ENCODE assay signal across 25 cellular contexts in the genomic region with DNA sequence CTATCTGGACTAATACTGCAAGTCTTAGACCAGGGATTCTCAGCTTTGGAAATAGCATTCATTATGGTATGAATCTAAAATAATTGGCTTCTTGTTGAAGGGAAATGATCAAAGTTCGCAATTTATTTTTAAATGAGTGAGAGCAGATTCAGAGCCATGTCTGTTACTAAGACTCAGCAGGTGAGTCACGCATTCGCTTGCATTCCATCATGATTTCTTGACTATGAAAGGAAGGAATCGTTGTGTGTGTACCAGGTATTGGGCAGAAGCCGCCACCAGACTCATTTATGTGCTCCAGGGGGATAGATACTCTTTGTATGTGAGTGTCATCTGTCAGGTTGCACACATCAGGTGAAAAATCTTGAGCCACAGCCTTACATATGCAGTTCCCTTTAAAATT. TPM values are rescaled to one million over a fixed set of nuclear protein-coding genes. Genes with fewer than 3 reads are reported as not detected.
DNase-seq lines count a peak whose midpoint lies in the region; ATAC-seq, FAIRE-seq and TF ChIP-seq lines count a peak whose summit lies in the region.
"Had no signal": no experiment of that assay in that cellular context is flagged by ENCODE, and none has a peak within 500 bp of the region (broad histone marks: within the 10 kb centered on the region; RNA-seq: fewer than 3 reads in every experiment).

No MANE protein-coding gene starts in this region.

- no peaks in the 10 kb centered on the region for H3K4me1 ChIP-seq in breast epithelium

- no peaks in the 10 kb centered on the region for H3K27me3 ChIP-seq in breast epithelium

- no peak overlapping the region for H3K4me3 ChIP-seq in breast epithelium
- H3K4me3 ChIP-seq in epithelial cell of esophagus (ENCODE audit: low read length): no peak overlapping the region
- H3K4me3 ChIP-seq: GM12878, SK-N-MC had no signal

- no peak for ATAC-seq in HG02973 (IDR thresholded peaks at IDR 0.05; ENCODE audit: unreplicated experiment)
- ATAC-seq: GM12878 had no signal

- BruUV-seq in MCF 10A (replicated peaks; lab: Mats Ljungman, UMichigan): no TSS peak
- no TSS peak for BruUV-seq in Calu3 (replicated peaks; lab: Mats Ljungman, UMichigan)

- no peaks in the 10 kb centered on the region for H3K36me3 ChIP-seq in breast epithelium

- DNase-seq in MCF 10A (ENCODE audit: unreplicated experiment) (peak; percentile 50), breast epithelium (ENCODE audit: low spot score in 2 of 2) (no peak), Calu3 (peak; percentile 5), RCC 7860 (ENCODE audit: low spot score) (peak; percentile 14), epithelial cell of esophagus (ENCODE audit: low read depth) (peak; percentile 40), NCI-H1417 (lab: John Stamatoyannopoulos, UW) (no peak), EL (no peak)
- DNase-seq: DMS53, H7, KG1, MV-4-11, NCI-H1105 treated with DMSO at 0.1 percent for 48 hours, NCI-H1694, NCI-H2081, NCI-H2171, NCI-H524 treated with DMSO at 0.1 percent for 48 hours, SHP77 treated with DMSO at 0.1 percent for 48 hours had no signal

- no peaks in the 10 kb centered on the region for H3K9me3 ChIP-seq in breast epithelium

- H3K36me3 Mint-ChIP-seq in MCF 10A (ENCODE audit: insufficient read depth, unreplicated experiment) (no peaks in the 10 kb centered on the region), Calu3 (ENCODE audit: insufficient read depth, unreplicated experiment) (no peaks in the 10 kb centered on the region)
- H3K36me3 Mint-ChIP-seq: CD14-positive monocyte had no signal

- H3K9me3 Mint-ChIP-seq in MCF 10A (ENCODE audit: unreplicated experiment) (peaks cover under 1% of the 10 kb centered on the region), Calu3 (ENCODE audit: low read depth, unreplicated experiment) (no peaks in the 10 kb centered on the region)

- FAIRE-seq in RCC 7860 (lab: Jason Lieb, UNC): no peak
- FAIRE-seq: D721Med, GM12878 had no signal

- H3K4me3 Mint-ChIP-seq in MCF 10A (ENCODE audit: unreplicated experiment): no peak overlapping the region
- H3K4me3 Mint-ChIP-seq in Calu3 (ENCODE audit: low read depth, unreplicated experiment): no peak overlapping the region
- H3K4me3 Mint-ChIP-seq: CD14-positive monocyte had no signal

- no peaks in the 10 kb centered on the region for H3K4me1 Mint-ChIP-seq in MCF 10A (ENCODE audit: insufficient read depth, unreplicated experiment)
- peaks cover 15% of the 10 kb centered on the region for H3K4me1 Mint-ChIP-seq in Calu3 (ENCODE audit: low read depth, unreplicated experiment)
- H3K4me1 Mint-ChIP-seq: CD14-positive monocyte had no signal

- no peaks in the 10 kb centered on the region for H3K27me3 Mint-ChIP-seq in MCF 10A (ENCODE audit: insufficient read depth, unreplicated experiment)
- no peaks in the 10 kb centered on the region for H3K27me3 Mint-ChIP-seq in Calu3 (ENCODE audit: unreplicated experiment)

- no peak for TF ChIP-seq CTCF in MCF 10A (IDR thresholded peaks at IDR 0.05; ENCODE audit: unreplicated experiment)
- no peak for TF ChIP-seq CTCF in breast epithelium (IDR thresholded peaks at IDR 0.05)
- TF ChIP-seq CTCF in Calu3 (IDR thresholded peaks at IDR 0.05; ENCODE audit: unreplicated experiment): no peak
- no peak for TF ChIP-seq CTCF in epithelial cell of esophagus (IDR thresholded peaks at IDR 0.05; ENCODE audit: insufficient read depth, low read depth, low read length, missing control alignments)

- POLR2A ChIA-PET in MCF 10A (lab: Yijun Ruan, JAX): interaction anchor here (1.9 kb wide), 1 partner anchor 8 kb away, joined by 4 read pairs; no protein-coding TSS in a partner anchor

- TF ChIP-seq POLR2A in breast epithelium (IDR thresholded peaks at IDR 0.05): no peak

- no peak overlapping the region for H3K27ac Mint-ChIP-seq in MCF 10A (ENCODE audit: low read depth, unreplicated experiment)
- no peak overlapping the region for H3K27ac Mint-ChIP-seq in Calu3 (ENCODE audit: unreplicated experiment)
- H3K27ac Mint-ChIP-seq: CD14-positive monocyte had no signal

- H3K27ac ChIP-seq in breast epithelium: no peak overlapping the region
- H3K27ac ChIP-seq: 22Rv1, SK-N-MC had no signal

- CTCF ChIA-PET in MCF 10A (lab: Yijun Ruan, JAX): no interaction called here
- CTCF ChIA-PET in Calu3 (lab: Charles Lee): interaction anchor here (0.5 kb wide), 1 partner anchor 94 kb away, joined by 12 read pairs; a partner anchor contains a TSS

- intact Hi-C loops in MCF 10A (cut with micrococcal nuclease) (no loop called here), breast epithelium (cut with DNase I; ENCODE audit: low total_unique reads) (no loop called here), Calu3 (cut with micrococcal nuclease; ENCODE audit: unreplicated experiment) (no loop called here)

RNA-seq across cellular contexts. Expression of a gene that starts 10.8 kb away (rescaled TPM):
- not detected in 2 replicates for total RNA-seq in MCF 10A (2022)
- not detected for total RNA-seq in breast epithelium
- total RNA-seq in Calu3 (2022): not detected in 2 replicates
- total RNA-seq: GM12878, H7, OCI-LY7, RPMI7951 had no signal

RNA-seq across cellular contexts. Expression of a gene that starts 14.6 kb away (rescaled TPM):
- total RNA-seq in MCF 10A (2022) (0.09 TPM in 1 of 2 replicates, not detected in the other), breast epithelium (1 to 10 TPM; 2.0 to 4.2 (median 3.7) TPM), Calu3 (2022) (0.20 and 0.59 TPM in 2 replicates)
- total RNA-seq: GM12878, H7, OCI-LY7, RPMI7951 had no signal

RNA-seq across cellular contexts. Expression of a gene that starts 19.7 kb away (rescaled TPM):
- total RNA-seq in MCF 10A (2022) (not detected in 2 replicates), breast epithelium (not detected), Calu3 (2022) (not detected in 2 replicates)
- total RNA-seq: GM12878, H7, OCI-LY7, RPMI7951 had no signal

Comparison
In these comparisons a context has a peak if more than half of its experiments do, and no peak if none do; other contexts are left out.
1. DNase-seq: peak in MCF 10A (single experiment), Calu3 (single experiment), RCC 7860 (single experiment) and epithelial cell of esophagus (single experiment); none in breast epithelium (0 of 2), NCI-H1417 (0 of 3) and EL (single experiment).